Comparison of ENCODE assay signal across 17 cellular contexts in genomic region chr10:113006656-113007342, GRCh38. TPM values are rescaled to one million over a fixed set of nuclear protein-coding genes. Genes with fewer than 3 reads are reported as not detected.
DNase-seq lines count a peak whose midpoint lies in the region; ATAC-seq, FAIRE-seq and TF ChIP-seq lines count a peak whose summit lies in the region.
"Had no signal": no experiment of that assay in that cellular context is flagged by ENCODE, and none has a peak within 500 bp of the region (broad histone marks: within the 10 kb centered on the region; RNA-seq: fewer than 3 reads in every experiment).

No MANE protein-coding gene starts in this region.

- no peak for TF ChIP-seq EP300 in HepG2 (IDR thresholded peaks at IDR 0.05; ENCODE audit: low read depth in 2 of 2, low read length in 2 of 2)
- no peak for TF ChIP-seq EP300 in HepG2 (CRISPR knock-in tag; IDR thresholded peaks at IDR 0.05; ENCODE audit: borderline replicate concordance)

- H4K20me1 ChIP-seq in HepG2 (ENCODE audit: insufficient read depth, low read length), result peaks cover 97% of the 10 kb centered on the region
- H4K20me1 ChIP-seq in PC-9 (ENCODE audit: insufficient read depth), result no peaks in the 10 kb centered on the region; the same call in 1 of the 2 replicates

- FAIRE-seq in HepG2 (lab: Jason Lieb, UNC), result no peak

- no peak for ATAC-seq in left cardiac atrium
- peak; percentile 66 for ATAC-seq in HepG2
- no peak for ATAC-seq in GM18909 (IDR thresholded peaks at IDR 0.05; ENCODE audit: poor library complexity, unreplicated experiment)

- H3K27ac ChIP-seq in left ventricle myocardium inferior (replicated peaks), result peak overlapping the region; percentile 54
- H3K27ac ChIP-seq in VCaP, result peak overlapping the region; percentile 64
- H3K27ac ChIP-seq in HepG2 (ENCODE audit: extremely low read length, insufficient read depth, low read length), result peak overlapping the region; percentile 4
- peak overlapping the region; percentile 59 to 66 for H3K27ac ChIP-seq in tibial artery
- H3K27ac ChIP-seq in PC-9, result no peak overlapping the region
- H3K27ac ChIP-seq: HL-60 had no signal

- BruUV-seq in HepG2 (replicated peaks; lab: Mats Ljungman, UMichigan) (no TSS peak), PC-9 (replicated peaks; lab: Mats Ljungman, UMichigan) (no TSS peak)

- no peak overlapping the region for H3K9ac ChIP-seq in HepG2 (ENCODE audit: insufficient read depth, low read depth, low read length)

- no peak overlapping the region for H2AFZ ChIP-seq in HepG2 (ENCODE audit: low read length)
- no peak overlapping the region for H2AFZ ChIP-seq in PC-9

- no peaks in the 10 kb centered on the region for H3K27me3 ChIP-seq in left ventricle myocardium inferior (ENCODE audit: low read depth)
- H3K27me3 ChIP-seq in HepG2 (ENCODE audit: control insufficient read depth in 1 of 2, insufficient read depth in 2 of 2, low read length in 2 of 2), result no peaks in the 10 kb centered on the region
- H3K27me3 ChIP-seq in tibial artery, result no peaks in the 10 kb centered on the region
- no peaks in the 10 kb centered on the region for H3K27me3 ChIP-seq in PC-9 (ENCODE audit: insufficient read depth, low read depth)
- H3K27me3 ChIP-seq: esophagus muscularis mucosa, suprapubic skin had no signal

- peak overlapping the region; percentile 36 for H3K4me2 ChIP-seq in HepG2 (ENCODE audit: low read depth, low read length)
- H3K4me2 ChIP-seq in PC-9, result no peak overlapping the region

- H3K36me3 ChIP-seq in left ventricle myocardium inferior (no peaks in the 10 kb centered on the region), HepG2 (replicated peaks in 1 of 2; ENCODE audit: control insufficient read depth in 1 of 2, insufficient read depth in 2 of 2, low read length in 2 of 2) (peaks cover 5 to 31% of the 10 kb centered on the region in 2 experiments), tibial artery (peaks cover 0 to 4% (median 0%) of the 10 kb centered on the region in 3 donors), PC-9 (ENCODE audit: low read depth) (no peaks in the 10 kb centered on the region)
- H3K36me3 ChIP-seq: esophagus muscularis mucosa, HAP-1, suprapubic skin had no signal

- H3K4me3 ChIP-seq in left ventricle myocardium inferior (no peak overlapping the region), HepG2 (replicated peaks in 1 of 3; ENCODE audit: insufficient read depth in 1 of 3, low read depth in 2 of 3, low read length in 3 of 3) (no peak overlapping the region), tibial artery (peak overlapping the region in 1 of 2 donors; percentile 6), PC-9 (no peak overlapping the region)
- H3K4me3 ChIP-seq: esophagus muscularis mucosa, HAP-1, skin epidermis, suprapubic skin had no signal

- H3K9me3 ChIP-seq in left ventricle myocardium inferior (replicated peaks), result no peaks in the 10 kb centered on the region
- no peaks in the 10 kb centered on the region for H3K9me3 ChIP-seq in HepG2 (ENCODE audit: low read length)
- no peaks in the 10 kb centered on the region for H3K9me3 ChIP-seq in tibial artery
- no peaks in the 10 kb centered on the region for H3K9me3 ChIP-seq in PC-9 (ENCODE audit: insufficient read depth, low read depth)
- H3K9me3 ChIP-seq: esophagus muscularis mucosa, HAP-1, suprapubic skin had no signal

- intact Hi-C loops in left ventricle myocardium inferior (cut with micrococcal nuclease), result no loop called here
- intact Hi-C loops in left cardiac atrium (cut with DNase I), result loop anchor here (10.0 kb wide), 2 partner anchors 48 to 52 kb away; partner anchors contain the start of gene TCF7L2 (in 1 of the 2)
- intact Hi-C loops in HepG2 (cut with micrococcal nuclease; ENCODE audit: unreplicated experiment), result no loop called here
- intact Hi-C loops in tibial artery (cut with DNase I; ENCODE audit: low total_unique reads), result no loop called here
- intact Hi-C loops in PC-9 (cut with micrococcal nuclease; ENCODE audit: unreplicated experiment), result no loop called here

- no peak for TF ChIP-seq CTCF in left ventricle myocardium inferior (IDR thresholded peaks at IDR 0.05; ENCODE audit: borderline replicate concordance)
- no peak for TF ChIP-seq CTCF in VCaP (conservative IDR thresholded peaks at IDR 0.05)
- no peak for TF ChIP-seq CTCF in HepG2 (CRISPR knock-in tag; IDR thresholded peaks at IDR 0.05)
- TF ChIP-seq CTCF in tibial artery (IDR thresholded peaks at IDR 0.05), result no peak
- TF ChIP-seq CTCF in PC-9 (conservative IDR thresholded peaks at IDR 0.05), result no peak

- POLR2A ChIA-PET in HepG2 (lab: Yijun Ruan, JAX) (interaction anchor here (0.8 to 1.6 kb wide), 8 partner anchors 13 to 312 kb away, joined by 3 to 5 read pairs (median 3); partner anchors contain the start of gene TCF7L2), PC-9 (lab: Charles Lee; ENCODE audit: unreplicated experiment) (no interaction called here)

- 47% methylated on average over 7 of the region's 9 CpGs for WGBS in HepG2 (ENCODE audit: low lambda C conversion rate)

- H3K79me2 ChIP-seq in HepG2 (ENCODE audit: insufficient read depth, low read length), result peaks cover 95% of the 10 kb centered on the region
- peaks cover 6% of the 10 kb centered on the region; the same call in 1 of the 2 replicates for H3K79me2 ChIP-seq in PC-9 (ENCODE audit: low read depth)

- CTCF ChIA-PET in HepG2 (lab: Yijun Ruan, JAX; ENCODE audit: low intra/inter-chr PET ratio, low total read pairs), result no interaction called here
- CTCF ChIA-PET in PC-9 (lab: Charles Lee), result interaction anchor here (0.6 kb wide), 1 partner anchor 511 kb away, joined by 4 read pairs; no protein-coding TSS in a partner anchor

- H3K4me1 ChIP-seq in left ventricle myocardium inferior (peaks cover 62% of the 10 kb centered on the region), HepG2 (ENCODE audit: insufficient read depth, low read length) (peaks cover 88% of the 10 kb centered on the region), tibial artery (peaks cover 0 to 90% (median 63%) of the 10 kb centered on the region in 4 donors), PC-9 (replicated peaks; ENCODE audit: insufficient read depth) (no peaks in the 10 kb centered on the region)

- no peak for TF ChIP-seq RAD21 in HepG2 (CRISPR knock-in tag; IDR thresholded peaks at IDR 0.05)

- H3F3A ChIP-seq in PC-9 (ENCODE audit: insufficient read depth, low read depth), result no peaks in the 10 kb centered on the region

- no peaks in the 10 kb centered on the region for H3K9me2 ChIP-seq in PC-9 (ENCODE audit: insufficient read depth)

- in situ Hi-C loops in HepG2 (cut with HindIII; ENCODE audit: extremely low pct_ligation_motif_present, low pct_unique_long_range_greater_than_20kb), result no loop called here

- TF ChIP-seq POLR2A in HepG2 (IDR thresholded peaks at IDR 0.05; ENCODE audit: insufficient read depth in 1 of 2, low read depth in 2 of 2, low read length in 2 of 2), result no peak

- DNase-seq in left ventricle myocardium inferior, result no peak
- DNase-seq in left cardiac atrium, result no peak
- DNase-seq in HepG2 (ENCODE audit: low spot score), result no peak
- DNase-seq in tibial artery, result no peak
- no peak for DNase-seq in PC-9
- no peak for DNase-seq in foreskin melanocyte
- DNase-seq: DMS79 treated with DMSO at 0.1 percent for 48 hours, Kasumi-1, NCI-H1694 treated with DMSO at 0.1 percent for 48 hours, NCI-H524 had no signal

TF ChIP-seq in HepG2, 621 proteins besides CTCF, POLR2A, EP300 and RAD21 (continues in another document):
- TF ChIP-seq JUND (CRISPR knock-in tag; IDR thresholded peaks at IDR 0.05) (0 out of 2 replicates have a peak, but pooled peaks have one; percentile 4), NCOR1 (IDR thresholded peaks at IDR 0.05; ENCODE audit: borderline replicate concordance, low read length) (no peak), TGIF2 (CRISPR knock-in tag; IDR thresholded peaks at IDR 0.05) (0 out of 2 replicates have a peak, but pooled peaks have one; percentile 23), ZBTB39 (CRISPR knock-in tag; IDR thresholded peaks at IDR 0.05) (0 out of 2 replicates have a peak, but pooled peaks have one; percentile 50)

RNA-seq across cellular contexts. Expression of gene TCF7L2, which starts 56.8 kb away (rescaled TPM):
- 8.9 TPM for total RNA-seq in left ventricle myocardium inferior
- 10 to 100 TPM; 15.7 to 16.3 TPM for total RNA-seq in left cardiac atrium
- total RNA-seq in HepG2 (2016; rRNA removed; fragmentation: Illumina TruSeq; extraction: Trizol), result 3.5 and 3.9 TPM in 2 replicates
- total RNA-seq in HepG2 (2016; cell fraction: cytosol; rRNA removed; fragmentation: Illumina TruSeq; extraction: Trizol; ENCODE audit: low read depth), result 0.79 and 0.81 TPM in 2 replicates
- total RNA-seq in HepG2 (2016; cell fraction: insoluble cytoplasmic fraction; rRNA removed; fragmentation: Illumina TruSeq; extraction: Trizol), result 2.8 and 2.9 TPM in 2 replicates
- total RNA-seq in HepG2 (2016; cell fraction: membrane; rRNA removed; fragmentation: Illumina TruSeq; extraction: Trizol), result 2.6 and 2.9 TPM in 2 replicates
- 16.4 and 18.5 TPM in 2 replicates for total RNA-seq in HepG2 (2016; cell fraction: nucleus; rRNA removed; fragmentation: Illumina TruSeq; extraction: Trizol)
- polyA plus RNA-seq in HepG2 (2011; rRNA removed), result 13.7 and 14.5 TPM in 2 replicates
- 3.7 and 4.1 TPM in 2 replicates for polyA plus RNA-seq in HepG2 (2011; cell fraction: cytosol; rRNA removed)
- polyA plus RNA-seq in HepG2 (2011; cell fraction: nucleus; rRNA removed), result 43.1 and 52.5 TPM in 2 replicates
- 20.4 and 29.8 TPM in 2 replicates for polyA plus RNA-seq in HepG2 (2012)
- polyA plus RNA-seq in HepG2 (2016; cell fraction: cytosol; fragmentation: Illumina TruSeq; extraction: Trizol; ENCODE audit: low read depth), result 0.61 and 0.64 TPM in 2 replicates
- polyA plus RNA-seq in HepG2 (2016; cell fraction: insoluble cytoplasmic fraction; fragmentation: Illumina TruSeq; extraction: Trizol; ENCODE audit: low read depth), result 8.5 and 14.1 TPM in 2 replicates
- 2.6 and 3.5 TPM in 2 replicates for polyA plus RNA-seq in HepG2 (2016; cell fraction: membrane; fragmentation: Illumina TruSeq; extraction: Trizol; ENCODE audit: low read depth)
- polyA plus RNA-seq in HepG2 (2016; cell fraction: nucleus; fragmentation: Illumina TruSeq; extraction: Trizol; ENCODE audit: insufficient read depth, low read depth), result 25.0 and 27.3 TPM in 2 replicates
- polyA minus RNA-seq in HepG2 (2011; rRNA and poly(A)+ RNA removed; ENCODE audit: low replicate concordance), result 13.5 and 39.4 TPM in 2 replicates
- 13.6 and 18.3 TPM in 2 replicates for polyA minus RNA-seq in HepG2 (2011; cell fraction: cytosol; rRNA and poly(A)+ RNA removed)
- polyA minus RNA-seq in HepG2 (2011; cell fraction: nucleus; rRNA and poly(A)+ RNA removed), result 74.9 and 75.2 TPM in 2 replicates
- 9.9 and 14.8 TPM in 2 replicates for total RNA-seq in PC-9 (2021)

Comparison
In these comparisons a context has a peak if more than half of its experiments do, and no peak if none do; other contexts are left out.
1. intact Hi-C loops: an anchor here in left cardiac atrium (10.0 kb wide); none called in left ventricle myocardium inferior, HepG2, tibial artery and PC-9.